ENCODE assay signal across 8 cellular contexts in genomic region chr20:24948939-24949679, GRCh38. TPM values are rescaled to one million over a fixed set of nuclear protein-coding genes. Genes with fewer than 3 reads are reported as not detected.
DNase-seq lines count a peak whose midpoint lies in the region; ATAC-seq lines count a peak whose summit lies in the region.

A gene with protein sequence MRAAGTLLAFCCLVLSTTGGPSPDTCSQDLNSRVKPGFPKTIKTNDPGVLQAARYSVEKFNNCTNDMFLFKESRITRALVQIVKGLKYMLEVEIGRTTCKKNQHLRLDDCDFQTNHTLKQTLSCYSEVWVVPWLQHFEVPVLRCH (plus strand): TSS chr20:24949269. CDS start chr20:24949506, 237 bp downstream.

- peaks cover 27% of the 10 kb centered on the region for H3K9me3 Mint-ChIP-seq in activated T-cell treated with anti-CD3 and anti-CD28 coated beads, Interleukin-2, amount 50 U/mL, for 4 hours

- DNase-seq in NOMO-1 treated with DMSO at 0.1 percent for 48 hours (lab: John Stamatoyannopoulos, UW; ENCODE audit: unreplicated experiment): peak; percentile 78
- peak; percentile 79 for DNase-seq in activated T-cell treated with anti-CD3 and anti-CD28 coated beads, Interleukin-2, amount 50 U/mL, for 4 hours
- DNase-seq in mesenteric fat pad (ENCODE audit: low spot score): peak; percentile 88
- peak; percentile 83 for DNase-seq in stimulated activated naive CD4-positive, alpha-beta T cell treated with Interleukin-2 at 50 U/mL for 16 hours (lab: John Stamatoyannopoulos, UW)
- no peak for DNase-seq in hepatic stellate cell (ENCODE audit: low spot score)
- no peak for DNase-seq in NCI-H446 treated with DMSO at 0.1 percent for 48 hours (lab: John Stamatoyannopoulos, UW)

- no peaks in the 10 kb centered on the region for H3K27me3 Mint-ChIP-seq in activated T-cell treated with anti-CD3 and anti-CD28 coated beads, Interleukin-2, amount 50 U/mL, for 4 hours (ENCODE audit: low read depth)

- peak within 1 kb of the TSS; percentile 88 for H3K4me3 Mint-ChIP-seq in activated T-cell treated with anti-CD3 and anti-CD28 coated beads, Interleukin-2, amount 50 U/mL, for 4 hours

- peak; percentile 71 for ATAC-seq in GM18867 (IDR thresholded peaks at IDR 0.05; ENCODE audit: unreplicated experiment)
- ATAC-seq in activated T-cell treated with anti-CD3 and anti-CD28 coated beads, Interleukin-2, amount 50 U/mL, for 4 hours: peak; percentile 92 to 94
- no peak for ATAC-seq in GM18868 (IDR thresholded peaks at IDR 0.05; ENCODE audit: unreplicated experiment)

- peaks cover 20% of the 10 kb centered on the region for H3K36me3 Mint-ChIP-seq in activated T-cell treated with anti-CD3 and anti-CD28 coated beads, Interleukin-2, amount 50 U/mL, for 4 hours (ENCODE audit: insufficient read depth)

- peaks cover 62% of the 10 kb centered on the region for H3K4me1 Mint-ChIP-seq in activated T-cell treated with anti-CD3 and anti-CD28 coated beads, Interleukin-2, amount 50 U/mL, for 4 hours (ENCODE audit: low read depth)

RNA-seq across cellular contexts. Expression of the gene that starts here (rescaled TPM):
- total RNA-seq in activated T-cell treated with anti-CD3 and anti-CD28 coated beads, Interleukin-2, amount 50 U/mL, for 4 hours: 10 to 100 TPM; 21.3 to 49.7 (median 46.9) TPM
- total RNA-seq in mesenteric fat pad: 11.5 TPM

Comparison
In these comparisons a context has a peak if more than half of its experiments do, and no peak if none do; other contexts are left out.
1. DNase-seq: peak in NOMO-1 treated with DMSO at 0.1 percent for 48 hours (single experiment), activated T-cell treated with anti-CD3 and anti-CD28 coated beads, Interleukin-2, amount 50 U/mL, for 4 hours (single experiment), mesenteric fat pad (single experiment) and stimulated activated naive CD4-positive, alpha-beta T cell treated with Interleukin-2 at 50 U/mL for 16 hours (single experiment); none in hepatic stellate cell (single experiment) and NCI-H446 treated with DMSO at 0.1 percent for 48 hours (single experiment).